ENCODE assay signal across 36 cellular contexts in genomic region chr10:69991151-69991550, GRCh38.
"Had no signal": no experiment of that assay in that cellular context is flagged by ENCODE, and none has a peak within 500 bp of the region (broad histone marks: within the 10 kb centered on the region; RNA-seq: fewer than 3 reads in every experiment).

No MANE protein-coding gene starts in this region.

- FAIRE-seq: astrocyte had no signal

- ATAC-seq: activated CD8-positive, alpha-beta T cell treated with anti-CD3 and anti-CD28 coated beads for 36 hours; activated naive CD4-positive, alpha-beta T cell treated with anti-CD3 and anti-CD28 coated beads, Interleukin-2, amount 50 U/mL, for 72 hours; activated T-cell treated with anti-CD3 and anti-CD28 coated beads, Interleukin-2, amount 50 U/mL, for 4 hours; activated T-cell treated with anti-CD3 and anti-CD28 coated beads, Interleukin-2, amount 50 U/mL, for 72 hours; activated T-helper 17 cell treated with anti-CD3 and anti-CD28 coated beads, Interleukin-2, amount 50 U/mL, for 72 hours; body of pancreas; T-cell; T-helper 17 cell had no signal

- H3K4me1 Mint-ChIP-seq: activated B cell treated with CpG ODN at 0.5 μM for 24 hours; activated CD4-positive, alpha-beta T cell treated with anti-CD3 and anti-CD28 coated beads, Interleukin-2, amount 10 ng/mL, durations not matched to agents 24 days and 14 days; activated naive CD8-positive, alpha-beta T cell treated with anti-CD3 and anti-CD28 coated beads for 36 hours; central memory CD8-positive, alpha-beta T cell; T-cell had no signal

- H3K9me3 Mint-ChIP-seq: activated CD4-positive, alpha-beta memory T cell treated with anti-CD3 and anti-CD28 coated beads for 36 hours; activated CD4-positive, alpha-beta T cell treated with anti-CD3 and anti-CD28 coated beads, Interleukin-2, amount 10 ng/mL, durations not matched to agents 24 days and 14 days; activated CD8-positive, alpha-beta T cell treated with anti-CD3 and anti-CD28 coated beads for 36 hours; activated naive CD4-positive, alpha-beta T cell treated with anti-CD3 and anti-CD28 coated beads for 36 hours; activated naive CD4-positive, alpha-beta T cell treated with anti-CD3 and anti-CD28 coated beads, Interleukin-2, amount 50 U/mL, for 72 hours; activated T-cell treated with anti-CD3 and anti-CD28 coated beads, Interleukin-2, amount 50 U/mL, for 4 hours; activated T-cell treated with anti-CD3 and anti-CD28 coated beads, Interleukin-2, amount 50 U/mL, for 72 hours; activated T-helper 1 cell treated with anti-CD3 and anti-CD28 coated beads, Interleukin-12 subunit alpha, Interleukin-12 subunit beta, Interleukin-2, Interleukin-4 antibody, amounts not matched to agents 30 ng/mL and 10 ng/mL and 1 ng/mL, durations not matched to agents 14 hours and 24 hours and 36 hours; central memory CD8-positive, alpha-beta T cell; T-cell had no signal

- H3K4me3 ChIP-seq: adrenal gland, body of pancreas, breast epithelium, cardiac muscle cell had no signal

- H3K9me3 ChIP-seq: adrenal gland, body of pancreas, breast epithelium had no signal

- H3K36me3 ChIP-seq: adrenal gland, brain microvascular endothelial cell, breast epithelium, cardiac muscle cell had no signal

- H3K36me3 Mint-ChIP-seq: activated CD4-positive, alpha-beta memory T cell treated with anti-CD3 and anti-CD28 coated beads for 36 hours; activated naive CD4-positive, alpha-beta T cell treated with anti-CD3 and anti-CD28 coated beads, Interleukin-2, amount 50 U/mL, for 72 hours; activated naive CD8-positive, alpha-beta T cell treated with anti-CD3 and anti-CD28 coated beads for 36 hours; T-cell had no signal

- H3K4me3 Mint-ChIP-seq: activated B cell treated with CpG ODN at 0.5 μM for 24 hours; activated CD4-positive, alpha-beta memory T cell treated with anti-CD3 and anti-CD28 coated beads for 36 hours; activated CD4-positive, alpha-beta T cell treated with anti-CD3 and anti-CD28 coated beads, Interleukin-2, amount 10 ng/mL, durations not matched to agents 24 days and 14 days; activated CD8-positive, alpha-beta T cell treated with anti-CD3 and anti-CD28 coated beads for 36 hours; activated naive CD4-positive, alpha-beta T cell treated with anti-CD3 and anti-CD28 coated beads for 36 hours; activated naive CD8-positive, alpha-beta T cell treated with anti-CD3 and anti-CD28 coated beads for 36 hours; activated T-cell treated with anti-CD3 and anti-CD28 coated beads, Interleukin-2, amount 50 U/mL, for 4 hours; activated T-cell treated with anti-CD3 and anti-CD28 coated beads, Interleukin-2, amount 50 U/mL, for 72 hours; activated T-helper 1 cell treated with anti-CD3 and anti-CD28 coated beads, Interleukin-12 subunit alpha, Interleukin-12 subunit beta, Interleukin-2, Interleukin-4 antibody, amounts not matched to agents 30 ng/mL and 10 ng/mL and 1 ng/mL, durations not matched to agents 14 hours and 24 hours and 36 hours; activated T-helper 17 cell treated with anti-CD3 and anti-CD28 coated beads, Interleukin-2, amount 50 U/mL, for 72 hours; central memory CD8-positive, alpha-beta T cell; T-cell; T-helper 17 cell had no signal

- H3K27ac Mint-ChIP-seq: activated B cell treated with CpG ODN at 0.5 μM for 24 hours; activated CD4-positive, alpha-beta memory T cell treated with anti-CD3 and anti-CD28 coated beads for 36 hours; activated CD4-positive, alpha-beta T cell treated with anti-CD3 and anti-CD28 coated beads, Interleukin-2, amount 10 ng/mL, durations not matched to agents 24 days and 14 days; activated CD8-positive, alpha-beta T cell treated with anti-CD3 and anti-CD28 coated beads for 36 hours; activated naive CD4-positive, alpha-beta T cell treated with anti-CD3 and anti-CD28 coated beads for 36 hours; activated naive CD4-positive, alpha-beta T cell treated with anti-CD3 and anti-CD28 coated beads, Interleukin-2, amount 50 U/mL, for 72 hours; activated naive CD8-positive, alpha-beta T cell treated with anti-CD3 and anti-CD28 coated beads for 36 hours; activated T-cell treated with anti-CD3 and anti-CD28 coated beads, Interleukin-2, amount 50 U/mL, for 72 hours; activated T-helper 1 cell treated with anti-CD3 and anti-CD28 coated beads, Interleukin-12 subunit alpha, Interleukin-12 subunit beta, Interleukin-2, Interleukin-4 antibody, amounts not matched to agents 30 ng/mL and 10 ng/mL and 1 ng/mL, durations not matched to agents 14 hours and 24 hours and 36 hours; activated T-helper 17 cell treated with anti-CD3 and anti-CD28 coated beads, Interleukin-2, amount 50 U/mL, for 72 hours; T-cell; T-helper 17 cell had no signal

- H3K27ac ChIP-seq: adrenal gland, body of pancreas, brain microvascular endothelial cell, breast epithelium, cardiac muscle cell, VCaP had no signal

- DNase-seq: activated B cell treated with CpG ODN at 0.5 μM for 24 hours; activated CD4-positive, alpha-beta memory T cell treated with anti-CD3 and anti-CD28 coated beads for 36 hours; activated CD4-positive, alpha-beta T cell treated with anti-CD3 and anti-CD28 coated beads for 4 hours; activated CD4-positive, alpha-beta T cell treated with anti-CD3 and anti-CD28 coated beads, Interleukin-2, amount 10 ng/mL, durations not matched to agents 24 days and 14 days; activated CD4-positive, alpha-beta T cell treated with anti-CD3 and anti-CD28 coated beads, Interleukin-2, amount 50 U/mL, for 1 hour; activated CD4-positive, alpha-beta T cell treated with anti-CD3 and anti-CD28 coated beads, Interleukin-2, amount 50 U/mL, for 4 hours; activated CD4-positive, CD25-positive, alpha-beta regulatory T cell treated with anti-CD3 and anti-CD28 coated beads, Interleukin-2, amount 50 U/mL, for 72 hours; activated CD8-positive, alpha-beta memory T cell treated with anti-CD3 and anti-CD28 coated beads, Interleukin-2, amount 50 U/mL, for 4 hours; activated CD8-positive, alpha-beta T cell treated with anti-CD3 and anti-CD28 coated beads for 36 hours; activated effector memory CD4-positive, alpha-beta T cell treated with anti-CD3 and anti-CD28 coated beads, Interleukin-2, amount 50 U/mL, for 16 hours; activated gamma-delta T cell treated with Interleukin-2 at 50 U/mL for 16 hours; activated naive CD4-positive, alpha-beta T cell; activated naive CD4-positive, alpha-beta T cell treated with anti-CD3 and anti-CD28 coated beads for 36 hours; activated naive CD4-positive, alpha-beta T cell treated with anti-CD3 and anti-CD28 coated beads, Interleukin-2, amount 50 U/mL, for 16 hours; activated naive CD8-positive, alpha-beta T cell treated with anti-CD3 and anti-CD28 coated beads for 36 hours; activated T-cell treated with anti-CD3 and anti-CD28 coated beads for 4 hours; activated T-cell treated with anti-CD3 and anti-CD28 coated beads, Interleukin-2, amount 50 U/mL, for 1 hour; activated T-cell treated with anti-CD3 and anti-CD28 coated beads, Interleukin-2, amount 50 U/mL, for 4 hours; activated T-cell treated with anti-CD3 and anti-CD28 coated beads, Interleukin-2, amount 50 U/mL, for 72 hours; adrenal gland; amniotic stem cell; aorta; body of pancreas; brain microvascular endothelial cell; caudate nucleus; cerebellar nuclear complex; T-cell; T-helper 17 cell had no signal

- H3K27me3 ChIP-seq: adrenal gland, body of pancreas, breast epithelium had no signal

- H3K4me1 ChIP-seq: adrenal gland, body of pancreas, breast epithelium had no signal
